In genomic region chr11:10322830-10323792, GRCh38 we compare ENCODE assay signal across 9 cellular contexts. TPM values are rescaled to one million over a fixed set of nuclear protein-coding genes. Genes with fewer than 3 reads are reported as not detected.
DNase-seq lines count a peak whose midpoint lies in the region; ATAC-seq, FAIRE-seq and TF ChIP-seq lines count a peak whose summit lies in the region.
"Had no signal": no experiment of that assay in that cellular context is flagged by ENCODE, and none has a peak within 500 bp of the region (broad histone marks: within the 10 kb centered on the region; RNA-seq: fewer than 3 reads in every experiment).

No MANE protein-coding gene starts in this region.

- peaks cover 22% of the 10 kb centered on the region for H3K4me1 Mint-ChIP-seq in stimulated activated effector memory CD8-positive, alpha-beta T cell treated with anti-CD3 and anti-CD28 coated beads, Interleukin-12 subunit alpha, Interleukin-12 subunit beta, amount 100 ng/mL, for 72 hours

- peaks cover 5% of the 10 kb centered on the region for H3K36me3 Mint-ChIP-seq in stimulated activated effector memory CD8-positive, alpha-beta T cell treated with anti-CD3 and anti-CD28 coated beads, Interleukin-12 subunit alpha, Interleukin-12 subunit beta, amount 100 ng/mL, for 72 hours

- peak overlapping the region; percentile 94 for H3K27ac Mint-ChIP-seq in stimulated activated effector memory CD8-positive, alpha-beta T cell treated with anti-CD3 and anti-CD28 coated beads, Interleukin-12 subunit alpha, Interleukin-12 subunit beta, amount 100 ng/mL, for 72 hours

- H3K9me3 Mint-ChIP-seq in stimulated activated effector memory CD8-positive, alpha-beta T cell treated with anti-CD3 and anti-CD28 coated beads, Interleukin-12 subunit alpha, Interleukin-12 subunit beta, amount 100 ng/mL, for 72 hours: no peaks in the 10 kb centered on the region

- H3K27ac ChIP-seq in A673 (ENCODE audit: low read depth, low read length, poor library complexity, severe bottlenecking): no peak overlapping the region
- H3K27ac ChIP-seq: neutrophil had no signal

- no peaks in the 10 kb centered on the region for H3K36me3 ChIP-seq in A673 (ENCODE audit: insufficient read depth, low read length, poor library complexity, severe bottlenecking)
- H3K36me3 ChIP-seq: neutrophil had no signal

- BruUV-seq in A673 (replicated peaks; lab: Mats Ljungman, UMichigan): no TSS peak

- H3K27me3 ChIP-seq in A673 (replicated peaks; ENCODE audit: insufficient read depth, low read depth, low read length, poor library complexity): no peaks in the 10 kb centered on the region
- H3K27me3 ChIP-seq: neutrophil had no signal

- peak; percentile 60 for TF ChIP-seq CTCF in A673 (conservative IDR thresholded peaks at IDR 0.05; ENCODE audit: low read depth, low read length)
- TF ChIP-seq CTCF in cardiac fibroblast (IDR thresholded peaks at IDR 0.05; ENCODE audit: low read depth, low read length): peak; percentile 34

- intact Hi-C loops in A673 (cut with micrococcal nuclease; ENCODE audit: unreplicated experiment): loop anchor here (2.0 to 5.0 kb wide), 2 partner anchors 414 to 564 kb away; no protein-coding TSS in a partner anchor

- H3K4me3 ChIP-seq in A673 (ENCODE audit: low read depth, low read length, poor library complexity, severe bottlenecking): no peak overlapping the region
- no peak overlapping the region for H3K4me3 ChIP-seq in cardiac fibroblast (replicated peaks in 1 of 2; ENCODE audit: low read depth in 2 of 2, low read length in 2 of 2)

- DNase-seq in A673 (ENCODE audit: low spot score): peak; percentile 84
- no peak for DNase-seq in GM12891 (ENCODE audit: insufficient read length, low spot score)
- DNase-seq in NCI-H1092 (lab: John Stamatoyannopoulos, UW): peak; percentile 39
- DNase-seq in T1000 (lab: John Stamatoyannopoulos, UW): peak; percentile 30
- peak; percentile 89 to 94 for DNase-seq in cardiac fibroblast (ENCODE audit: low read depth in 2 of 2)
- peak; percentile 82 for DNase-seq in left kidney (ENCODE audit: low read depth, low spot score)
- DNase-seq in stimulated activated effector memory CD8-positive, alpha-beta T cell treated with anti-CD3 and anti-CD28 coated beads, Interleukin-12 subunit alpha, Interleukin-12 subunit beta, amount 100 ng/mL, for 72 hours (ENCODE audit: low spot score in 2 of 2): peak; percentile 28 to 64

- no peaks in the 10 kb centered on the region for H3K9me3 ChIP-seq in A673 (ENCODE audit: low read depth, low read length, poor library complexity, severe bottlenecking)
- H3K9me3 ChIP-seq: neutrophil had no signal

- peak overlapping the region; percentile 55 for H3K4me3 Mint-ChIP-seq in stimulated activated effector memory CD8-positive, alpha-beta T cell treated with anti-CD3 and anti-CD28 coated beads, Interleukin-12 subunit alpha, Interleukin-12 subunit beta, amount 100 ng/mL, for 72 hours

- ATAC-seq in stimulated activated effector memory CD8-positive, alpha-beta T cell treated with anti-CD3 and anti-CD28 coated beads, Interleukin-12 subunit alpha, Interleukin-12 subunit beta, amount 100 ng/mL, for 72 hours: peak; percentile 90
- no peak for ATAC-seq in GM21717 (IDR thresholded peaks at IDR 0.05; ENCODE audit: unreplicated experiment)

- TF ChIP-seq POLR2A in GM12891 (IDR thresholded peaks at IDR 0.05; ENCODE audit: low read depth, low read length): no peak

- POLR2A ChIA-PET in A673 (lab: Charles Lee; ENCODE audit: low non-redundant PET): no interaction called here

- peaks cover 12% of the 10 kb centered on the region for H3K4me1 ChIP-seq in A673 (ENCODE audit: insufficient read depth, low read length, poor library complexity, severe bottlenecking)

- peak; percentile 43 for FAIRE-seq in GM12891 (lab: Jason Lieb, UNC)

- CTCF ChIA-PET in A673 (lab: Charles Lee): interaction anchor here (1.2 kb wide), 1 partner anchor 43 kb away, joined by 3 read pairs; no protein-coding TSS in a partner anchor

TF ChIP-seq in GM12891, 5 proteins besides CTCF, POLR2A, EP300 and RAD21:
- TF ChIP-seq POLR2AphosphoS5 (IDR thresholded peaks at IDR 0.05; ENCODE audit: low read depth, low read length) (no peak), POU2F2 (IDR thresholded peaks at IDR 0.05; ENCODE audit: low read depth, low read length) (no peak), TAF1 (IDR thresholded peaks at IDR 0.05; ENCODE audit: low read depth, low read length) (no peak), PAX5 (IDR thresholded peaks at IDR 0.05; ENCODE audit: insufficient read depth, low read length, severe bottlenecking) (no peak), SPI1 (IDR thresholded peaks at IDR 0.05; ENCODE audit: low read depth, low read length) (no peak)

RNA-seq across cellular contexts. Expression of gene ADM, which starts 18.2 kb away (rescaled TPM):
- total RNA-seq in A673 (2021): 2.3 and 3.8 TPM in 2 replicates
- 2.0 TPM for polyA plus RNA-seq in GM12891 (2012; ENCODE audit: low read depth, missing spikeins)

RNA-seq across cellular contexts. Expression of gene SBF2, which starts 29.1 kb away (rescaled TPM):
- total RNA-seq in A673 (2021): 24.7 and 31.8 TPM in 2 replicates
- 1.4 TPM for polyA plus RNA-seq in GM12891 (2012; ENCODE audit: low read depth, missing spikeins)
